1 cellular context compared by ENCODE assay signal in genomic region chr2:179574061-179574519, GRCh38.
TF ChIP-seq lines count a peak whose summit lies in the region.

No MANE protein-coding gene starts in this region.

TF ChIP-seq in HepG2, 621 proteins besides CTCF, POLR2A, EP300 and RAD21 (continued from another document and continues in another):
- TF ChIP-seq PRDM10 (CRISPR knock-in tag; IDR thresholded peaks at IDR 0.05; ENCODE audit: low read depth) (no peak), AGO1 (IDR thresholded peaks at IDR 0.05; ENCODE audit: low read depth, low read length, poor library complexity, severe bottlenecking) (no peak), AKNA (CRISPR knock-in tag; IDR thresholded peaks at IDR 0.05; ENCODE audit: borderline replicate concordance) (no peak), ZIK1 (CRISPR knock-in tag; IDR thresholded peaks at IDR 0.05; ENCODE audit: borderline replicate concordance, low read depth) (no peak), KLF6 (CRISPR knock-in tag; IDR thresholded peaks at IDR 0.05) (no peak), ZFP41 (CRISPR knock-in tag; IDR thresholded peaks at IDR 0.05; ENCODE audit: borderline replicate concordance) (no peak), BRD4 (CRISPR knock-in tag; IDR thresholded peaks at IDR 0.05) (no peak), ZNF326 (CRISPR knock-in tag; IDR thresholded peaks at IDR 0.05; ENCODE audit: borderline replicate concordance) (no peak), ARNTL (CRISPR knock-in tag; IDR thresholded peaks at IDR 0.05) (no peak), KLF11 (CRISPR knock-in tag; IDR thresholded peaks at IDR 0.05) (0 out of 2 replicates have a peak, but pooled peaks have one; percentile 19), NFE2 (CRISPR knock-in tag; IDR thresholded peaks at IDR 0.05) (no peak), ZNF296 (CRISPR knock-in tag; conservative IDR thresholded peaks at IDR 0.05) (no peak), REPIN1 (CRISPR knock-in tag; IDR thresholded peaks at IDR 0.05; ENCODE audit: borderline replicate concordance, low read depth) (no peak), ZNF7 (CRISPR knock-in tag; IDR thresholded peaks at IDR 0.05) (no peak), SNRNP70 (IDR thresholded peaks at IDR 0.05; ENCODE audit: low read depth, low read length) (no peak), ETV6 (CRISPR knock-in tag; conservative IDR thresholded peaks at IDR 0.05) (no peak), GATAD2A (CRISPR knock-in tag; IDR thresholded peaks at IDR 0.05) (peak; percentile 92), ZNF747 (CRISPR knock-in tag; IDR thresholded peaks at IDR 0.05; ENCODE audit: borderline replicate concordance) (no peak), STAG1 (CRISPR knock-in tag; IDR thresholded peaks at IDR 0.05) (no peak), ZNF703 (CRISPR knock-in tag; IDR thresholded peaks at IDR 0.05; ENCODE audit: borderline replicate concordance) (no peak), ZNF383 (CRISPR knock-in tag; IDR thresholded peaks at IDR 0.05; ENCODE audit: borderline replicate concordance) (no peak), SP1 (IDR thresholded peaks at IDR 0.05) (no peak), SP1 (CRISPR knock-in tag; IDR thresholded peaks at IDR 0.05) (no peak), PPARG (CRISPR knock-in tag; conservative IDR thresholded peaks at IDR 0.05) (peak; percentile 84), POGZ (CRISPR knock-in tag; IDR thresholded peaks at IDR 0.05) (peak; percentile 39; the same call in 1 of the 2 replicates), ZNF431 (CRISPR knock-in tag; IDR thresholded peaks at IDR 0.05; ENCODE audit: borderline replicate concordance, low read depth) (no peak), PREB (CRISPR knock-in tag; IDR thresholded peaks at IDR 0.05) (no peak), POLR2AphosphoS5 (IDR thresholded peaks at IDR 0.05; ENCODE audit: low read depth, low read length) (no peak), ZNF850 (CRISPR knock-in tag; conservative IDR thresholded peaks at IDR 0.05) (no peak), ZMYM4 (CRISPR knock-in tag; IDR thresholded peaks at IDR 0.05) (peak; percentile 50; the same call in 1 of the 2 replicates), ZNF546 (CRISPR knock-in tag; conservative IDR thresholded peaks at IDR 0.05) (no peak)
- TF ChIP-seq, protein P1, sequence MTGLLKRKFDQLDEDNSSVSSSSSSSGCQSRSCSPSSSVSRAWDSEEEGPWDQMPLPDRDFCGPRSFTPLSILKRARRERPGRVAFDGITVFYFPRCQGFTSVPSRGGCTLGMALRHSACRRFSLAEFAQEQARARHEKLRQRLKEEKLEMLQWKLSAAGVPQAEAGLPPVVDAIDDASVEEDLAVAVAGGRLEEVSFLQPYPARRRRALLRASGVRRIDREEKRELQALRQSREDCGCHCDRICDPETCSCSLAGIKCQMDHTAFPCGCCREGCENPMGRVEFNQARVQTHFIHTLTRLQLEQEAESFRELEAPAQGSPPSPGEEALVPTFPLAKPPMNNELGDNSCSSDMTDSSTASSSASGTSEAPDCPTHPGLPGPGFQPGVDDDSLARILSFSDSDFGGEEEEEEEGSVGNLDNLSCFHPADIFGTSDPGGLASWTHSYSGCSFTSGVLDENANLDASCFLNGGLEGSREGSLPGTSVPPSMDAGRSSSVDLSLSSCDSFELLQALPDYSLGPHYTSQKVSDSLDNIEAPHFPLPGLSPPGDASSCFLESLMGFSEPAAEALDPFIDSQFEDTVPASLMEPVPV (CRISPR knock-in tag; IDR thresholded peaks at IDR 0.05): no peak
- TF ChIP-seq, protein P2, sequence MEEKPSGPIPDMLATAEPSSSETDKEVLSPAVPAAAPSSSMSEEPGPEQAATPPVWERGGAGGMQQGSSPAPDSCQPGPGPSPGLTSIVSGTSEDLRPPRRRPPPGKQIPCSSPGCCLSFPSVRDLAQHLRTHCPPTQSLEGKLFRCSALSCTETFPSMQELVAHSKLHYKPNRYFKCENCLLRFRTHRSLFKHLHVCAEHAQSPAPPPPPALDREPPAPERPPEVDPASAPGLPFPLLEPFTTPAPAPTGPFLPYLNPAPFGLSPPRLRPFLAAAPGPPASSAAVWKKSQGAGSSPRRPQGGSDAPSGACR (CRISPR knock-in tag; IDR thresholded peaks at IDR 0.05): peak; percentile 55; the same call in 1 of the 2 replicates
- TF ChIP-seq, protein P3, sequence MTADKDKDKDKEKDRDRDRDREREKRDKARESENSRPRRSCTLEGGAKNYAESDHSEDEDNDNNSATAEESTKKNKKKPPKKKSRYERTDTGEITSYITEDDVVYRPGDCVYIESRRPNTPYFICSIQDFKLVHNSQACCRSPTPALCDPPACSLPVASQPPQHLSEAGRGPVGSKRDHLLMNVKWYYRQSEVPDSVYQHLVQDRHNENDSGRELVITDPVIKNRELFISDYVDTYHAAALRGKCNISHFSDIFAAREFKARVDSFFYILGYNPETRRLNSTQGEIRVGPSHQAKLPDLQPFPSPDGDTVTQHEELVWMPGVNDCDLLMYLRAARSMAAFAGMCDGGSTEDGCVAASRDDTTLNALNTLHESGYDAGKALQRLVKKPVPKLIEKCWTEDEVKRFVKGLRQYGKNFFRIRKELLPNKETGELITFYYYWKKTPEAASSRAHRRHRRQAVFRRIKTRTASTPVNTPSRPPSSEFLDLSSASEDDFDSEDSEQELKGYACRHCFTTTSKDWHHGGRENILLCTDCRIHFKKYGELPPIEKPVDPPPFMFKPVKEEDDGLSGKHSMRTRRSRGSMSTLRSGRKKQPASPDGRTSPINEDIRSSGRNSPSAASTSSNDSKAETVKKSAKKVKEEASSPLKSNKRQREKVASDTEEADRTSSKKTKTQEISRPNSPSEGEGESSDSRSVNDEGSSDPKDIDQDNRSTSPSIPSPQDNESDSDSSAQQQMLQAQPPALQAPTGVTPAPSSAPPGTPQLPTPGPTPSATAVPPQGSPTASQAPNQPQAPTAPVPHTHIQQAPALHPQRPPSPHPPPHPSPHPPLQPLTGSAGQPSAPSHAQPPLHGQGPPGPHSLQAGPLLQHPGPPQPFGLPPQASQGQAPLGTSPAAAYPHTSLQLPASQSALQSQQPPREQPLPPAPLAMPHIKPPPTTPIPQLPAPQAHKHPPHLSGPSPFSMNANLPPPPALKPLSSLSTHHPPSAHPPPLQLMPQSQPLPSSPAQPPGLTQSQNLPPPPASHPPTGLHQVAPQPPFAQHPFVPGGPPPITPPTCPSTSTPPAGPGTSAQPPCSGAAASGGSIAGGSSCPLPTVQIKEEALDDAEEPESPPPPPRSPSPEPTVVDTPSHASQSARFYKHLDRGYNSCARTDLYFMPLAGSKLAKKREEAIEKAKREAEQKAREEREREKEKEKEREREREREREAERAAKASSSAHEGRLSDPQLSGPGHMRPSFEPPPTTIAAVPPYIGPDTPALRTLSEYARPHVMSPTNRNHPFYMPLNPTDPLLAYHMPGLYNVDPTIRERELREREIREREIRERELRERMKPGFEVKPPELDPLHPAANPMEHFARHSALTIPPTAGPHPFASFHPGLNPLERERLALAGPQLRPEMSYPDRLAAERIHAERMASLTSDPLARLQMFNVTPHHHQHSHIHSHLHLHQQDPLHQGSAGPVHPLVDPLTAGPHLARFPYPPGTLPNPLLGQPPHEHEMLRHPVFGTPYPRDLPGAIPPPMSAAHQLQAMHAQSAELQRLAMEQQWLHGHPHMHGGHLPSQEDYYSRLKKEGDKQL (CRISPR knock-in tag; IDR thresholded peaks at IDR 0.05; ENCODE audit: low read depth): no peak
- TF ChIP-seq, protein P4, sequence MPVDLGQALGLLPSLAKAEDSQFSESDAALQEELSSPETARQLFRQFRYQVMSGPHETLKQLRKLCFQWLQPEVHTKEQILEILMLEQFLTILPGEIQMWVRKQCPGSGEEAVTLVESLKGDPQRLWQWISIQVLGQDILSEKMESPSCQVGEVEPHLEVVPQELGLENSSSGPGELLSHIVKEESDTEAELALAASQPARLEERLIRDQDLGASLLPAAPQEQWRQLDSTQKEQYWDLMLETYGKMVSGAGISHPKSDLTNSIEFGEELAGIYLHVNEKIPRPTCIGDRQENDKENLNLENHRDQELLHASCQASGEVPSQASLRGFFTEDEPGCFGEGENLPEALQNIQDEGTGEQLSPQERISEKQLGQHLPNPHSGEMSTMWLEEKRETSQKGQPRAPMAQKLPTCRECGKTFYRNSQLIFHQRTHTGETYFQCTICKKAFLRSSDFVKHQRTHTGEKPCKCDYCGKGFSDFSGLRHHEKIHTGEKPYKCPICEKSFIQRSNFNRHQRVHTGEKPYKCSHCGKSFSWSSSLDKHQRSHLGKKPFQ (CRISPR knock-in tag; IDR thresholded peaks at IDR 0.05; ENCODE audit: insufficient replicate concordance): no peak
- TF ChIP-seq, protein P5, sequence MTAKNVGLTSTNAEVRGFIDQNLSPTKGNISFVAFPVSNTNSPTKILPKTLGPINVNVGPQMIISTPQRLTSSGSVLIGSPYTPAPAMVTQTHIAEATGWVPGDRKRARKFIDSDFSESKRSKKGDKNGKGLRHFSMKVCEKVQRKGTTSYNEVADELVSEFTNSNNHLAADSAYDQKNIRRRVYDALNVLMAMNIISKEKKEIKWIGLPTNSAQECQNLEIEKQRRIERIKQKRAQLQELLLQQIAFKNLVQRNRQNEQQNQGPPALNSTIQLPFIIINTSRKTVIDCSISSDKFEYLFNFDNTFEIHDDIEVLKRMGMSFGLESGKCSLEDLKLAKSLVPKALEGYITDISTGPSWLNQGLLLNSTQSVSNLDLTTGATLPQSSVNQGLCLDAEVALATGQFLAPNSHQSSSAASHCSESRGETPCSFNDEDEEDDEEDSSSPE (CRISPR knock-in tag; IDR thresholded peaks at IDR 0.05): no peak
